ENCODE assay signal across 33 cellular contexts in genomic region chr1:33065301-33065700, GRCh38.
"Had no signal": no experiment of that assay in that cellular context is flagged by ENCODE, and none has a peak within 500 bp of the region (broad histone marks: within the 10 kb centered on the region; RNA-seq: fewer than 3 reads in every experiment).

No MANE protein-coding gene starts in this region.

- H3K4me3 ChIP-seq: ascending aorta, breast epithelium, coronary artery, dorsolateral prefrontal cortex, esophagus muscularis mucosa, gastrocnemius medialis, heart right ventricle had no signal

- H3K4me1 ChIP-seq: gastrocnemius medialis had no signal

- H3K27me3 ChIP-seq: ascending aorta, breast epithelium, dorsolateral prefrontal cortex, esophagus muscularis mucosa, foreskin keratinocyte, gastrocnemius medialis, heart right ventricle had no signal

- H3K27ac ChIP-seq: ascending aorta, breast epithelium, coronary artery, dorsolateral prefrontal cortex, esophagus muscularis mucosa, foreskin keratinocyte, gastrocnemius medialis, heart right ventricle, WERI-Rb-1 had no signal

- DNase-seq: activated CD4-positive, alpha-beta memory T cell treated with anti-CD3 and anti-CD28 coated beads for 36 hours; activated CD4-positive, alpha-beta T cell treated with anti-CD3 and anti-CD28 coated beads for 36 hours; activated CD4-positive, alpha-beta T cell treated with anti-CD3 and anti-CD28 coated beads, Interleukin-2, amount 10 ng/mL, durations not matched to agents 24 days and 14 days; activated CD4-positive, CD25-positive, alpha-beta regulatory T cell; activated CD4-positive, CD25-positive, alpha-beta regulatory T cell treated with anti-CD3 and anti-CD28 coated beads, Interleukin-2, amount 50 U/mL, for 72 hours; activated CD8-positive, alpha-beta memory T cell treated with anti-CD3 and anti-CD28 coated beads, Interleukin-2, amount 10 ng/mL, durations not matched to agents 7 days and 5 days; activated CD8-positive, alpha-beta memory T cell treated with anti-CD3 and anti-CD28 coated beads, Interleukin-2, amount 50 U/mL, for 4 hours; activated CD8-positive, alpha-beta T cell treated with anti-CD3 and anti-CD28 coated beads, Interleukin-2, amount 10 ng/mL, durations not matched to agents 7 days and 5 days; activated effector memory CD4-positive, alpha-beta T cell treated with anti-CD3 and anti-CD28 coated beads, Interleukin-2, amount 50 U/mL, for 16 hours; activated naive CD4-positive, alpha-beta T cell treated with anti-CD3 and anti-CD28 coated beads, Interleukin-2, amount 50 U/mL, for 16 hours; activated naive CD8-positive, alpha-beta T cell treated with anti-CD3 and anti-CD28 coated beads, Interleukin-2, amount 10 ng/mL, durations not matched to agents 7 days and 5 days; activated T-cell treated with anti-CD3 and anti-CD28 coated beads, Interleukin-2, amount 50 U/mL, for 1 hour; activated T-cell treated with anti-CD3 and anti-CD28 coated beads, Interleukin-2, amount 50 U/mL, for 48 hours; dorsolateral prefrontal cortex; effector memory CD4-positive, alpha-beta T cell; erythroblast; foreskin keratinocyte; gastrocnemius medialis; heart right ventricle; T-helper 1 cell; T-helper 17 cell; T1000; WERI-Rb-1 had no signal

- H3K4me3 Mint-ChIP-seq: activated CD4-positive, alpha-beta memory T cell treated with anti-CD3 and anti-CD28 coated beads for 36 hours; activated CD4-positive, alpha-beta T cell treated with anti-CD3 and anti-CD28 coated beads for 36 hours; activated CD4-positive, alpha-beta T cell treated with anti-CD3 and anti-CD28 coated beads, Interleukin-2, amount 10 ng/mL, durations not matched to agents 24 days and 14 days; activated CD8-positive, alpha-beta memory T cell treated with anti-CD3 and anti-CD28 coated beads, Interleukin-2, amount 10 ng/mL, durations not matched to agents 7 days and 5 days; activated CD8-positive, alpha-beta T cell treated with anti-CD3 and anti-CD28 coated beads, Interleukin-2, amount 10 ng/mL, durations not matched to agents 7 days and 5 days; activated naive CD8-positive, alpha-beta T cell treated with anti-CD3 and anti-CD28 coated beads, Interleukin-2, amount 10 ng/mL, durations not matched to agents 7 days and 5 days; activated T-helper 1 cell treated with anti-CD3 and anti-CD28 coated beads, Interleukin-12 subunit alpha, Interleukin-12 subunit beta, Interleukin-2, Interleukin-4 antibody, amounts not matched to agents 30 ng/mL and 10 ng/mL and 1 ng/mL, durations not matched to agents 14 hours and 24 hours and 36 hours; brain; central memory CD8-positive, alpha-beta T cell; dendritic cell treated with granulocyte-macrophage colony-stimulating factor and Interleukin-4, amounts not matched to agents 40 ng/mL and 50 ng/mL, for 4 days; T-helper 17 cell; T-helper 2 cell treated with Interferon-gamma antibody and Interleukin-4, amounts not matched to agents 5 μg/mL and 100 μg/mL, for 36 hours had no signal

- H3K4me1 Mint-ChIP-seq: activated CD4-positive, alpha-beta T cell treated with anti-CD3 and anti-CD28 coated beads for 36 hours; activated CD4-positive, alpha-beta T cell treated with anti-CD3 and anti-CD28 coated beads, Interleukin-2, amount 10 ng/mL, durations not matched to agents 24 days and 14 days; activated CD8-positive, alpha-beta memory T cell treated with anti-CD3 and anti-CD28 coated beads, Interleukin-2, amount 10 ng/mL, durations not matched to agents 7 days and 5 days; activated naive CD8-positive, alpha-beta T cell treated with anti-CD3 and anti-CD28 coated beads, Interleukin-2, amount 10 ng/mL, durations not matched to agents 7 days and 5 days; central memory CD8-positive, alpha-beta T cell; T-helper 17 cell had no signal

- H3K27me3 Mint-ChIP-seq: T-helper 17 cell had no signal

- ATAC-seq: activated CD4-positive, alpha-beta T cell treated with anti-CD3 and anti-CD28 coated beads for 36 hours; activated CD8-positive, alpha-beta memory T cell treated with anti-CD3 and anti-CD28 coated beads, Interleukin-2, amount 10 ng/mL, durations not matched to agents 7 days and 5 days; activated CD8-positive, alpha-beta T cell treated with anti-CD3 and anti-CD28 coated beads, Interleukin-2, amount 10 ng/mL, durations not matched to agents 7 days and 5 days; foreskin keratinocyte; gastrocnemius medialis; heart right ventricle; T-helper 17 cell had no signal

- H3K27ac Mint-ChIP-seq: activated CD4-positive, alpha-beta memory T cell treated with anti-CD3 and anti-CD28 coated beads for 36 hours; activated CD4-positive, alpha-beta T cell treated with anti-CD3 and anti-CD28 coated beads for 36 hours; activated CD4-positive, alpha-beta T cell treated with anti-CD3 and anti-CD28 coated beads, Interleukin-2, amount 10 ng/mL, durations not matched to agents 24 days and 14 days; activated CD8-positive, alpha-beta memory T cell treated with anti-CD3 and anti-CD28 coated beads, Interleukin-2, amount 10 ng/mL, durations not matched to agents 7 days and 5 days; activated CD8-positive, alpha-beta T cell treated with anti-CD3 and anti-CD28 coated beads, Interleukin-2, amount 10 ng/mL, durations not matched to agents 7 days and 5 days; activated naive CD8-positive, alpha-beta T cell treated with anti-CD3 and anti-CD28 coated beads, Interleukin-2, amount 10 ng/mL, durations not matched to agents 7 days and 5 days; activated T-helper 1 cell treated with anti-CD3 and anti-CD28 coated beads, Interleukin-12 subunit alpha, Interleukin-12 subunit beta, Interleukin-2, Interleukin-4 antibody, amounts not matched to agents 30 ng/mL and 10 ng/mL and 1 ng/mL, durations not matched to agents 14 hours and 24 hours and 36 hours; activated T-helper 2 cell treated with anti-CD3 and anti-CD28 coated beads, Interferon-gamma antibody, Interleukin-2, Interleukin-4, amounts not matched to agents 10 μg/mL and 5 μg/mL and 100 μg/mL, durations not matched to agents 14 hours and 24 hours and 36 hours; brain; dendritic cell treated with granulocyte-macrophage colony-stimulating factor and Interleukin-4, amounts not matched to agents 40 ng/mL and 50 ng/mL, for 4 days; T-helper 17 cell; T-helper 2 cell treated with Interferon-gamma antibody and Interleukin-4, amounts not matched to agents 5 μg/mL and 100 μg/mL, for 36 hours had no signal

- H3K36me3 ChIP-seq: ascending aorta, breast epithelium, esophagus muscularis mucosa, gastrocnemius medialis, heart right ventricle, WERI-Rb-1 had no signal
